In the genomic region with DNA sequence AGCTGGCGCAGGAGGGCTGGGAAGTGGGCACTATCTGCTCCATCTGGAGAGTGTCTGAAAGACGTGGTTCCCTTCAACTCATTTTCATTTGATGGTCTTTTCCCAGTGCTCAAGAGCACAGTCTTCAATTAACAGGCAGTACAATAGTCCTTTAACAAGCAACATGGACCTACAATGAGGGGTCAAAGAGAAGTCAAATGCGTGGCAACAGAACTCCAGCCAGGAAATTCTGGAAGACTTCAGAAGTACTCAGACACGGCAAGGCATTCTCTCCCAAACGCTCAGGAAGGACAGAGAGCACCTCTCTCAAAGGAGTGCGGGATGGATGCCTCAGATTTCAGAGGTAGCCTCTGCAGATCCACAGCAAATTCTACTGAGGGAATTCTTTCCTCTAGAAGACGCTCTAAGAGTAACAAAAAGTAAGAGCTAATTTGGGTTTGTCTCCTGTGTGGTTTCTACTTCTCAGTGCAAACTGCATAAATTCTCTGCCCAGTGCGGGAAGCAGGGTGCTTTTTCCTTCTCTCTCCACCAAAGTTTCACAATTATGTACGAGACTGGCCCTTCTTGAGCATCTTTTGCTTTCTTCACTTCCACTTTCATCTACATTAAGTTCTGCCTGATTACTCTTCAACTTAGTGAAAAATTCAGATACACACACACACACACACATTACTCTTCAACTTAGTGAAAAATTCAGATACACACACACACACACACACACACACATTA, we compare ENCODE assay signal across 9 cellular contexts. TPM values are rescaled to one million over a fixed set of nuclear protein-coding genes. Genes with fewer than 3 reads are reported as not detected.
DNase-seq lines count a peak whose midpoint lies in the region; ATAC-seq, FAIRE-seq and TF ChIP-seq lines count a peak whose summit lies in the region.
"Had no signal": no experiment of that assay in that cellular context is flagged by ENCODE, and none has a peak within 500 bp of the region (broad histone marks: within the 10 kb centered on the region; RNA-seq: fewer than 3 reads in every experiment).

No MANE protein-coding gene starts in this region.

- CTCF ChIA-PET in GM12878 (lab: Yijun Ruan, JAX): interaction anchor here (0.9 to 4.2 kb wide), 9 partner anchors 10 to 272 kb away, joined by 3 to 26 read pairs (median 6); no protein-coding TSS in a partner anchor

- H3K4me3 Mint-ChIP-seq in progenitor cell of endocrine pancreas (ENCODE audit: low read depth): no peak overlapping the region

- peak; percentile 68 for ATAC-seq in GM19351 (IDR thresholded peaks at IDR 0.05; ENCODE audit: unreplicated experiment)
- peak; percentile 54 for ATAC-seq in HG03045 (IDR thresholded peaks at IDR 0.05; ENCODE audit: unreplicated experiment)
- peak; percentile 92 for ATAC-seq in GM12878

- H4K20me1 ChIP-seq in GM12878 (ENCODE audit: control insufficient read depth, insufficient read depth): no peaks in the 10 kb centered on the region

- peaks cover 6% of the 10 kb centered on the region for H3K79me2 ChIP-seq in GM12878 (ENCODE audit: control insufficient read depth, insufficient read depth, low read length)

- H2AFZ ChIP-seq in GM12878 (ENCODE audit: control insufficient read depth, low read depth, low read length): peak overlapping the region; percentile 10; the same call in 1 of the 2 replicates

- H3K9me3 ChIP-seq in GM12878 (replicated peaks; ENCODE audit: control insufficient read depth, insufficient read depth, low read length): no peaks in the 10 kb centered on the region; the same call in 2 of the 3 replicates
- H3K9me3 ChIP-seq in tibial artery: no peaks in the 10 kb centered on the region

- no peak overlapping the region for H3K27ac Mint-ChIP-seq in progenitor cell of endocrine pancreas

- H3K9me3 Mint-ChIP-seq in progenitor cell of endocrine pancreas (ENCODE audit: low read depth): no peaks in the 10 kb centered on the region

- no peaks in the 10 kb centered on the region for H3K27me3 Mint-ChIP-seq in progenitor cell of endocrine pancreas

- H3K9ac ChIP-seq in GM12878 (ENCODE audit: control insufficient read depth, insufficient read depth, low read length): peak overlapping the region; percentile 54

- intact Hi-C loops in GM12878 (cut with micrococcal nuclease; ENCODE audit: unreplicated experiment) (loop anchor here (5.0 kb wide), 1 partner anchor 45 kb away; no protein-coding TSS in a partner anchor), tibial artery (cut with DNase I; ENCODE audit: low total_unique reads) (no loop called here)

- no peak for TF ChIP-seq EP300 in GM12878 (IDR thresholded peaks at IDR 0.05; ENCODE audit: borderline replicate concordance in 1 of 2, control insufficient read depth in 1 of 2, low read depth in 2 of 2, low read length in 2 of 2)

- H3K4me1 Mint-ChIP-seq in progenitor cell of endocrine pancreas (ENCODE audit: low read depth): peaks cover 30% of the 10 kb centered on the region

- H3K27ac ChIP-seq in GM12878 (ENCODE audit: control insufficient read depth, insufficient read depth) (peak overlapping the region; percentile 84), tibial artery (peak overlapping the region; percentile 8 to 18)
- H3K27ac ChIP-seq: RWPE1 had no signal

- BruUV-seq in GM12878 (replicated peaks; lab: Mats Ljungman, UMichigan): no TSS peak

- H3K27me3 ChIP-seq in GM12878 (replicated peaks in 1 of 2; ENCODE audit: control insufficient read depth in 2 of 2, insufficient read depth in 2 of 2, low read length in 1 of 2) (no peaks in the 10 kb centered on the region), tibial artery (no peaks in the 10 kb centered on the region)

- no peak for TF ChIP-seq CTCF in GM12878 (IDR thresholded peaks at IDR 0.05 in 2 of 3, conservative IDR thresholded peaks at IDR 0.05 in 1 of 3; ENCODE audit: control insufficient read depth in 2 of 3, extremely low read depth in 1 of 3, insufficient read depth in 1 of 3, low read depth in 3 of 3, low read length in 3 of 3)
- TF ChIP-seq CTCF in tibial artery (IDR thresholded peaks at IDR 0.05): no peak
- TF ChIP-seq CTCF in progenitor cell of endocrine pancreas (IDR thresholded peaks at IDR 0.05; ENCODE audit: unreplicated experiment): no peak

- H3K4me2 ChIP-seq in GM12878 (ENCODE audit: control insufficient read depth, insufficient read depth): peak overlapping the region; percentile 86

- WGBS in GM12878 (ENCODE audit: insufficient coverage, insufficient replicate concordance, low lambda C conversion rate, missing lambda C conversion rate): 44% methylated on average over 9 of the region's 9 CpGs

- no peak for FAIRE-seq in GM12878 (lab: Jason Lieb, UNC)
- FAIRE-seq: kidney had no signal

- SMC1A ChIA-PET in GM12878 (lab: Charles Lee; ENCODE audit: uncharacterized antibody, unreplicated experiment): interaction anchor here (0.7 to 7.8 kb wide), 18 partner anchors 10 to 371 kb away, joined by 3 to 121 read pairs (median 4); no protein-coding TSS in a partner anchor

- peaks cover 2 to 7% of the 10 kb centered on the region in 2 experiments; a peak in 2 of 4 replicates for H3K36me3 ChIP-seq in GM12878 (ENCODE audit: control insufficient read depth in 2 of 2, insufficient read depth in 2 of 2, low read length in 1 of 2)
- H3K36me3 ChIP-seq in tibial artery: no peaks in the 10 kb centered on the region

- no peak for TF ChIP-seq POLR2A in GM12878 (IDR thresholded peaks at IDR 0.05; ENCODE audit: low read depth, low read length)

- H3K4me1 ChIP-seq in GM12878 (ENCODE audit: control insufficient read depth, insufficient read depth, low read length) (peaks cover 26% of the 10 kb centered on the region), tibial artery (peaks cover 0 to 82% (median 44%) of the 10 kb centered on the region in 4 donors)

- TF ChIP-seq RAD21 in GM12878 (IDR thresholded peaks at IDR 0.05; ENCODE audit: insufficient read depth, low read depth, low read length): 0 out of 2 replicates have a peak, but pooled peaks have one; percentile 16

- POLR2A ChIA-PET in GM12878 (lab: Charles Lee): no interaction called here

- in situ Hi-C loops in GM12878 (cut with MboI): no loop called here

- H3K4me3 ChIP-seq in GM12878: peak overlapping the region; percentile 16; the same call in 1 of the 2 replicates
- no peak overlapping the region for H3K4me3 ChIP-seq in tibial artery

- RAD21 ChIA-PET in GM12878 (lab: Charles Lee; ENCODE audit: unreplicated experiment): interaction anchor here (1.0 to 7.0 kb wide), 6 partner anchors 14 to 308 kb away, joined by 3 to 51 read pairs (median 7); no protein-coding TSS in a partner anchor

- DNase-seq in GM12878 (ENCODE audit: low read depth, low spot score) (peak; percentile 63), tibial artery (no peak), middle frontal gyrus (ENCODE audit: extremely low spot score, low spot score) (no peak), NCI-H774 (lab: John Stamatoyannopoulos, UW) (no peak), progenitor cell of endocrine pancreas (ENCODE audit: low spot score, unreplicated experiment) (no peak)
- DNase-seq: kidney had no signal

- no peaks in the 10 kb centered on the region for H3K36me3 Mint-ChIP-seq in progenitor cell of endocrine pancreas (ENCODE audit: insufficient read depth)

TF ChIP-seq in GM12878, 131 proteins besides CTCF, POLR2A, EP300 and RAD21 (continues in another document):
- TF ChIP-seq KAT2A (conservative IDR thresholded peaks at IDR 0.05; ENCODE audit: control insufficient read depth, low read depth, low read length) (no peak), MYC (IDR thresholded peaks at IDR 0.05; ENCODE audit: insufficient read depth, insufficient read length, insufficient replicate concordance, low read length, severe bottlenecking) (no peak), EED (IDR thresholded peaks at IDR 0.05; ENCODE audit: low read depth) (0 out of 2 replicates have a peak, but pooled peaks have one; percentile 60)
- TF ChIP-seq, protein P1, sequence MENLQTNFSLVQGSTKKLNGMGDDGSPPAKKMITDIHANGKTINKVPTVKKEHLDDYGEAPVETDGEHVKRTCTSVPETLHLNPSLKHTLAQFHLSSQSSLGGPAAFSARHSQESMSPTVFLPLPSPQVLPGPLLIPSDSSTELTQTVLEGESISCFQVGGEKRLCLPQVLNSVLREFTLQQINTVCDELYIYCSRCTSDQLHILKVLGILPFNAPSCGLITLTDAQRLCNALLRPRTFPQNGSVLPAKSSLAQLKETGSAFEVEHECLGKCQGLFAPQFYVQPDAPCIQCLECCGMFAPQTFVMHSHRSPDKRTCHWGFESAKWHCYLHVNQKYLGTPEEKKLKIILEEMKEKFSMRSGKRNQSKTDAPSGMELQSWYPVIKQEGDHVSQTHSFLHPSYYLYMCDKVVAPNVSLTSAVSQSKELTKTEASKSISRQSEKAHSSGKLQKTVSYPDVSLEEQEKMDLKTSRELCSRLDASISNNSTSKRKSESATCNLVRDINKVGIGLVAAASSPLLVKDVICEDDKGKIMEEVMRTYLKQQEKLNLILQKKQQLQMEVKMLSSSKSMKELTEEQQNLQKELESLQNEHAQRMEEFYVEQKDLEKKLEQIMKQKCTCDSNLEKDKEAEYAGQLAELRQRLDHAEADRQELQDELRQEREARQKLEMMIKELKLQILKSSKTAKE (IDR thresholded peaks at IDR 0.05; ENCODE audit: low read depth, poor library complexity, severe bottlenecking): peak; percentile 33

RNA-seq across cellular contexts. Expression of a gene that starts 56.4 kb away (rescaled TPM):
- total RNA-seq in GM12878 (2013; cell fraction: nucleolus; rRNA removed): 67.2 and 79.0 TPM in 2 replicates
- 15.1 and 15.5 TPM in 2 replicates for total RNA-seq in GM12878 (2014; rRNA removed)
- 14.1 and 14.3 TPM in 2 replicates for total RNA-seq in GM12878 (2014; rRNA removed; fragmentation: Illumina TruSeq; extraction: Trizol)
- total RNA-seq in GM12878 (2021): 18.9 and 21.8 TPM in 2 replicates
- polyA plus RNA-seq in GM12878 (2011; ENCODE audit: low read depth): 13.4 TPM
- 11.2 and 14.2 TPM in 2 replicates for polyA plus RNA-seq in GM12878 (2011; rRNA removed)
- polyA plus RNA-seq in GM12878 (2011; cell fraction: cytosol; rRNA removed): 9.4 and 10.7 TPM in 2 replicates
- polyA plus RNA-seq in GM12878 (2011; cell fraction: nucleus; rRNA removed): 11.3 and 16.0 TPM in 2 replicates
- 16.1 and 17.3 TPM in 2 replicates for polyA plus RNA-seq in GM12878 (2012)
- 14.6 and 17.1 TPM in 2 replicates for polyA plus RNA-seq in GM12878 (2014; fragmentation: Illumina TruSeq; extraction: Trizol)
- 1 to 10 TPM; 4.1 to 4.5 TPM for polyA plus RNA-seq in GM12878 (2014; fragmentation: Nextera tagmentation; extraction: Ambion mirVana)
- 10.8 and 13.7 TPM in 2 replicates for polyA plus RNA-seq in GM12878 (2014; rRNA removed)
- polyA plus RNA-seq in GM12878 (2016; fragmentation: Nextera tagmentation; extraction: Ambion mirVana): 1 to 10 TPM; 5.6 to 7.0 TPM
- polyA minus RNA-seq in GM12878 (2011; rRNA and poly(A)+ RNA removed): 22.4 and 25.5 TPM in 2 replicates
- polyA minus RNA-seq in GM12878 (2011; cell fraction: cytosol; rRNA and poly(A)+ RNA removed): 11.3 and 12.8 TPM in 2 replicates
- polyA minus RNA-seq in GM12878 (2011; cell fraction: nucleus; rRNA and poly(A)+ RNA removed): 19.9 and 41.5 TPM in 2 replicates
- 15.0 and 18.3 TPM in 2 replicates for total RNA-seq in progenitor cell of endocrine pancreas
